In the genomic region with DNA sequence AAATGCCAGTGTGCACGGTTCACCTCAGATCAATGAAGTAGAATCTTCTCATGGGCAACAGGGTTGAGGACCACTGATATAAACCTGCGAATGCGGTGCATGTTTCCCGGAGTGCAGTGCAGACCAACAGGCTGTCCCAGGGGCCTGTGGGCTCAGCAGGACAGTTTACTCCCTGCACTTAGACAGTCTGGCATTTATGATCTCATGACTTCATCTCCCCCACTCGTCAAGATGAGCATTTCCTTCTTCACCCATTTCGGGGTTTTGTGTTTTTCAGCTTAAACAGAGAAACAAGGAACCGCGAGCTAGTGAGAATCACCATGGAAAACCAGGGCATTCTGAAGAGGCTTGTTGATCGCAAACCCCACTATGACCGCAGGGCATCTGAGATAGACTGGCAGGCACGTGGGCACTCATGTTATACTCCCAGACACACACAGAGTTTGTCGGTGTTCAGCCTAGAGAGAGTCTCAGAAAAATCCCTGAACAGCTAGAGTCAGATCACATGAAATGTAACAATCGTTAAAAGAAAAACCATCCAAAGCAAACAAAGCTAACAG, we compare ENCODE assay signal across 2 cellular contexts.
A peak's percentile ranks its signal among the peaks of the same experiment; 100 is the strongest.
TF ChIP-seq lines count a peak whose summit lies in the region.

No MANE protein-coding gene starts in this region.

TF ChIP-seq in GM23338, 12 proteins besides CTCF, POLR2A, EP300 and RAD21 (continued from another document):
- TF ChIP-seq, protein P1, sequence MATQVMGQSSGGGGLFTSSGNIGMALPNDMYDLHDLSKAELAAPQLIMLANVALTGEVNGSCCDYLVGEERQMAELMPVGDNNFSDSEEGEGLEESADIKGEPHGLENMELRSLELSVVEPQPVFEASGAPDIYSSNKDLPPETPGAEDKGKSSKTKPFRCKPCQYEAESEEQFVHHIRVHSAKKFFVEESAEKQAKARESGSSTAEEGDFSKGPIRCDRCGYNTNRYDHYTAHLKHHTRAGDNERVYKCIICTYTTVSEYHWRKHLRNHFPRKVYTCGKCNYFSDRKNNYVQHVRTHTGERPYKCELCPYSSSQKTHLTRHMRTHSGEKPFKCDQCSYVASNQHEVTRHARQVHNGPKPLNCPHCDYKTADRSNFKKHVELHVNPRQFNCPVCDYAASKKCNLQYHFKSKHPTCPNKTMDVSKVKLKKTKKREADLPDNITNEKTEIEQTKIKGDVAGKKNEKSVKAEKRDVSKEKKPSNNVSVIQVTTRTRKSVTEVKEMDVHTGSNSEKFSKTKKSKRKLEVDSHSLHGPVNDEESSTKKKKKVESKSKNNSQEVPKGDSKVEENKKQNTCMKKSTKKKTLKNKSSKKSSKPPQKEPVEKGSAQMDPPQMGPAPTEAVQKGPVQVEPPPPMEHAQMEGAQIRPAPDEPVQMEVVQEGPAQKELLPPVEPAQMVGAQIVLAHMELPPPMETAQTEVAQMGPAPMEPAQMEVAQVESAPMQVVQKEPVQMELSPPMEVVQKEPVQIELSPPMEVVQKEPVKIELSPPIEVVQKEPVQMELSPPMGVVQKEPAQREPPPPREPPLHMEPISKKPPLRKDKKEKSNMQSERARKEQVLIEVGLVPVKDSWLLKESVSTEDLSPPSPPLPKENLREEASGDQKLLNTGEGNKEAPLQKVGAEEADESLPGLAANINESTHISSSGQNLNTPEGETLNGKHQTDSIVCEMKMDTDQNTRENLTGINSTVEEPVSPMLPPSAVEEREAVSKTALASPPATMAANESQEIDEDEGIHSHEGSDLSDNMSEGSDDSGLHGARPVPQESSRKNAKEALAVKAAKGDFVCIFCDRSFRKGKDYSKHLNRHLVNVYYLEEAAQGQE (IDR thresholded peaks at IDR 0.05; ENCODE audit: unreplicated experiment): no peak
- TF ChIP-seq, protein P2, sequence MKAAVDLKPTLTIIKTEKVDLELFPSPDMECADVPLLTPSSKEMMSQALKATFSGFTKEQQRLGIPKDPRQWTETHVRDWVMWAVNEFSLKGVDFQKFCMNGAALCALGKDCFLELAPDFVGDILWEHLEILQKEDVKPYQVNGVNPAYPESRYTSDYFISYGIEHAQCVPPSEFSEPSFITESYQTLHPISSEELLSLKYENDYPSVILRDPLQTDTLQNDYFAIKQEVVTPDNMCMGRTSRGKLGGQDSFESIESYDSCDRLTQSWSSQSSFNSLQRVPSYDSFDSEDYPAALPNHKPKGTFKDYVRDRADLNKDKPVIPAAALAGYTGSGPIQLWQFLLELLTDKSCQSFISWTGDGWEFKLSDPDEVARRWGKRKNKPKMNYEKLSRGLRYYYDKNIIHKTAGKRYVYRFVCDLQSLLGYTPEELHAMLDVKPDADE (IDR thresholded peaks at IDR 0.05): no peak
- no peak for TF ChIP-seq CREB1 (CRISPR knock-in tag; IDR thresholded peaks at IDR 0.05; ENCODE audit: low read depth)
- TF ChIP-seq NANOG (IDR thresholded peaks at IDR 0.05; ENCODE audit: borderline replicate concordance): no peak
- no peak for TF ChIP-seq STAT1 (IDR thresholded peaks at IDR 0.05; ENCODE audit: unreplicated experiment)

TF ChIP-seq in K562, 482 proteins besides CTCF, POLR2A, EP300 and RAD21 (continued from another document):
- TF ChIP-seq CBX2 (IDR thresholded peaks at IDR 0.05; ENCODE audit: insufficient read depth, low read length, poor library complexity, severe bottlenecking) (peak; percentile 35), CBX8 (IDR thresholded peaks at IDR 0.05; ENCODE audit: borderline replicate concordance, extremely low read depth, low read depth, low read length, poor library complexity, severe bottlenecking) (peak; percentile 50)
